In genomic region chr13:110911880-110912279, GRCh38 we compare ENCODE assay signal across 9 cellular contexts. TPM values are rescaled to one million over a fixed set of nuclear protein-coding genes. Genes with fewer than 3 reads are reported as not detected.
DNase-seq lines count a peak whose midpoint lies in the region; ATAC-seq and TF ChIP-seq lines count a peak whose summit lies in the region.
"Had no signal": no experiment of that assay in that cellular context is flagged by ENCODE, and none has a peak within 500 bp of the region (broad histone marks: within the 10 kb centered on the region; RNA-seq: fewer than 3 reads in every experiment).

No MANE protein-coding gene starts in this region.

- CTCF ChIA-PET in OCI-LY7 (lab: Charles Lee; ENCODE audit: unreplicated experiment): no interaction called here

- H2AFZ ChIP-seq in OCI-LY7 (ENCODE audit: low read length): no peak overlapping the region

- intact Hi-C loops in OCI-LY7 (cut with micrococcal nuclease; ENCODE audit: unreplicated experiment): loop anchor here (10.0 kb wide), 1 partner anchor 273 kb away; no protein-coding TSS in a partner anchor

- peaks cover 40% of the 10 kb centered on the region for H3K36me3 ChIP-seq in OCI-LY7 (ENCODE audit: insufficient read depth, low read length)

- no peaks in the 10 kb centered on the region for H3K9me3 Mint-ChIP-seq in endothelial cell (ENCODE audit: unreplicated experiment)
- no peaks in the 10 kb centered on the region for H3K9me3 Mint-ChIP-seq in progenitor cell of endocrine pancreas (ENCODE audit: low read depth)

- POLR2A ChIA-PET in OCI-LY7 (lab: Charles Lee): no interaction called here

- H3K4me2 ChIP-seq in OCI-LY7 (ENCODE audit: low read length): peak overlapping the region; percentile 99

- peak overlapping the region; percentile 99 for H3K4me3 ChIP-seq in GM12865 (ENCODE audit: low read depth, low read length)
- peak overlapping the region; percentile 98 for H3K4me3 ChIP-seq in OCI-LY7 (ENCODE audit: low read depth, low read length, poor library complexity, severe bottlenecking)

- H3K36me3 Mint-ChIP-seq in endothelial cell (ENCODE audit: low read depth, unreplicated experiment): peaks cover 14% of the 10 kb centered on the region
- peaks cover 8% of the 10 kb centered on the region for H3K36me3 Mint-ChIP-seq in progenitor cell of endocrine pancreas (ENCODE audit: insufficient read depth)

- H3K27ac Mint-ChIP-seq in endothelial cell (ENCODE audit: unreplicated experiment) (no peak overlapping the region), progenitor cell of endocrine pancreas (peak overlapping the region; percentile 95)

- no peak for TF ChIP-seq CTCF in GM12865 (IDR thresholded peaks at IDR 0.05; ENCODE audit: insufficient read depth, low read depth, low read length, missing control alignments)
- TF ChIP-seq CTCF in OCI-LY7 (conservative IDR thresholded peaks at IDR 0.05; ENCODE audit: low read length): no peak
- no peak for TF ChIP-seq CTCF in endothelial cell (IDR thresholded peaks at IDR 0.05; ENCODE audit: unreplicated experiment)
- no peak for TF ChIP-seq CTCF in progenitor cell of endocrine pancreas (IDR thresholded peaks at IDR 0.05; ENCODE audit: unreplicated experiment)

- DNase-seq in GM12865 (ENCODE audit: low read depth) (no peak), OCI-LY7 (ENCODE audit: low spot score) (no peak), endothelial cell (ENCODE audit: low spot score) (no peak), progenitor cell of endocrine pancreas (ENCODE audit: low spot score, unreplicated experiment) (no peak), DMS 273 treated with DMSO at 0.1 percent for 48 hours (lab: John Stamatoyannopoulos, UW) (no peak)
- DNase-seq: NCI-H510A treated with DMSO at 0.1 percent for 48 hours had no signal

- H4K20me1 ChIP-seq in OCI-LY7 (ENCODE audit: insufficient read depth, low read length): peaks cover 15% of the 10 kb centered on the region

- BruUV-seq in OCI-LY7 (replicated peaks; lab: Mats Ljungman, UMichigan): no TSS peak

- H3K27ac ChIP-seq in OCI-LY7 (ENCODE audit: low read depth, low read length, poor library complexity, severe bottlenecking): peak overlapping the region; percentile 90

- no peaks in the 10 kb centered on the region for H3K9me3 ChIP-seq in OCI-LY7 (ENCODE audit: low read length)

- peak overlapping the region; percentile 29 for H3K4me3 Mint-ChIP-seq in endothelial cell (ENCODE audit: unreplicated experiment)
- peak overlapping the region; percentile 88 for H3K4me3 Mint-ChIP-seq in progenitor cell of endocrine pancreas (ENCODE audit: low read depth)

- no peaks in the 10 kb centered on the region for H3K27me3 Mint-ChIP-seq in endothelial cell (ENCODE audit: unreplicated experiment)
- H3K27me3 Mint-ChIP-seq in progenitor cell of endocrine pancreas: no peaks in the 10 kb centered on the region

- peaks cover 47% of the 10 kb centered on the region for H3K4me1 Mint-ChIP-seq in endothelial cell (ENCODE audit: unreplicated experiment)
- peaks cover 56% of the 10 kb centered on the region for H3K4me1 Mint-ChIP-seq in progenitor cell of endocrine pancreas (ENCODE audit: low read depth)

- peaks cover 77% of the 10 kb centered on the region for H3K79me2 ChIP-seq in OCI-LY7 (ENCODE audit: insufficient read depth, low read depth, low read length)

- H3K9me2 ChIP-seq in OCI-LY7 (ENCODE audit: insufficient read depth, low read length): no peaks in the 10 kb centered on the region

- ATAC-seq in HG03460 (IDR thresholded peaks at IDR 0.05; ENCODE audit: unreplicated experiment) (no peak), HG02798 (IDR thresholded peaks at IDR 0.05; ENCODE audit: poor library complexity, unreplicated experiment) (no peak)
- ATAC-seq: right cardiac atrium had no signal

- peaks cover 16% of the 10 kb centered on the region for H3K4me1 ChIP-seq in OCI-LY7 (ENCODE audit: insufficient read depth, low read length, poor library complexity, severe bottlenecking)

RNA-seq across cellular contexts. Expression of gene ANKRD10, which starts 3.0 kb away (rescaled TPM):
- total RNA-seq in OCI-LY7 (2014; rRNA removed; shearing (Covaris generic)): 53.2 and 82.8 TPM in 2 replicates
- total RNA-seq in OCI-LY7 (2022): 86.0 and 88.7 TPM in 2 replicates
- total RNA-seq in endothelial cell (ENCODE audit: unreplicated experiment): 160 TPM
- total RNA-seq in progenitor cell of endocrine pancreas: 228 and 235 TPM in 2 replicates
